8 cellular contexts compared by ENCODE assay signal in the genomic region with DNA sequence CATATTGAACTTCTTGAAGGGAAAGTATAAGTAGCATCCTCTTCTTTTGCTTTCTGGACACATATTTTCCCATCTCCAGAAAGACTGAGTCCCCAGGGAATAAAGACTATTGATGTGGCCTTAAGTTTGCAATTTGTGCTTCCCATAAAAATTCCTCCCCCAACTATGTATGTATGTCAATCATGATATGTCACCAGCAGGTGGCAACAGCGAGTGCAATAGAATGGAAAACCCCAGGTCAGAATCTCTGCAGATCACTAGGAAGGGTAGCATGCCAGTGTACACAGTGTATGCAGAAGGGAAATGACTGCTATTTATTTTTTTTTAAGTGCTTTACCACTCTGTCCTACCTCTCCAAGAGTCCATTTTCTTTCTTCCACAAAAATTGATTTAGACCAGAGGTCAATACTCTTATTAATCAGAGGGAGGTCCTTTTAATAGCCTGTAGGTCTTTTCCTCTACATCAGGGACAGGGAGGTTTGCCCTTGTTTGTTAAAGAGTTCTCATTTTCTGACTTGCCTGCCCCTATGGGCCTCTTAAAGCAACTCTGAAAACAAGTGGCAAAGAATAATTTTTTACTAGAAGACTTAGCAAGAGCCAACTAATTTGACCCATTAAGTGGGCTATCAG.
DNase-seq lines count a peak whose midpoint lies in the region; ATAC-seq and TF ChIP-seq lines count a peak whose summit lies in the region.

No MANE protein-coding gene starts in this region.

- H3K9me3 ChIP-seq in esophagus muscularis mucosa (no peaks in the 10 kb centered on the region), transverse colon (no peaks in the 10 kb centered on the region)

- peak; percentile 48 for DNase-seq in CD14-positive monocyte (ENCODE audit: low spot score)
- DNase-seq in NCI-H1417 treated with DMSO at 0.1 percent for 48 hours (lab: John Stamatoyannopoulos, UW), result peak; percentile 47
- peak; percentile 6 for DNase-seq in T-helper 2 cell treated with Interferon-gamma antibody and Interleukin-4, amounts not matched to agents 5 μg/mL and 100 μg/mL, for 36 hours (ENCODE audit: low spot score)
- no peak for DNase-seq in esophagus muscularis mucosa (ENCODE audit: extremely low spot score)
- peak; percentile 64 for DNase-seq in mucosa of gallbladder (ENCODE audit: low spot score)
- DNase-seq in transverse colon, result peak; percentile 71

- no peaks in the 10 kb centered on the region for H3K4me1 Mint-ChIP-seq in CD14-positive monocyte
- no peaks in the 10 kb centered on the region for H3K4me1 Mint-ChIP-seq in T-helper 2 cell treated with Interferon-gamma antibody and Interleukin-4, amounts not matched to agents 5 μg/mL and 100 μg/mL, for 36 hours (ENCODE audit: low read depth)

- no peak overlapping the region for H3K4me3 Mint-ChIP-seq in CD14-positive monocyte
- H3K4me3 Mint-ChIP-seq in T-helper 2 cell treated with Interferon-gamma antibody and Interleukin-4, amounts not matched to agents 5 μg/mL and 100 μg/mL, for 36 hours, result no peak overlapping the region

- TF ChIP-seq CTCF in CD14-positive monocyte (IDR thresholded peaks at IDR 0.05) (peak; percentile 78), esophagus muscularis mucosa (IDR thresholded peaks at IDR 0.05) (peak; percentile 34 to 66 (median 59)), transverse colon (IDR thresholded peaks at IDR 0.05) (peak; percentile 59 to 70 (median 64))

- ATAC-seq in GM18867 (IDR thresholded peaks at IDR 0.05; ENCODE audit: unreplicated experiment) (peak; percentile 92), HG02970 (IDR thresholded peaks at IDR 0.05; ENCODE audit: low FRiP score, unreplicated experiment) (peak; percentile 86)

- intact Hi-C loops in CD14-positive monocyte (cut with micrococcal nuclease) (loop anchor here in 1 of 2 donors (10.0 kb wide), 1 partner anchor 266 kb away; no protein-coding TSS in a partner anchor), esophagus muscularis mucosa (cut with DNase I) (loop anchor here (5.0 kb wide), 1 partner anchor 1028 kb away; no protein-coding TSS in a partner anchor), transverse colon (cut with DNase I; ENCODE audit: low total_unique reads) (no loop called here)

- in situ Hi-C loops in transverse colon (cut with MboI; ENCODE audit: low pct_ligation_motif_present in 1 of 4, low pct_unique_long_range_greater_than_20kb in 1 of 4, low sequenced_read_pairs in 3 of 4), result loop anchor here in 1 of 4 donors (25.0 kb wide), 2 partner anchors 92 to 1033 kb away; no protein-coding TSS in a partner anchor

- no peak overlapping the region for H3K27ac Mint-ChIP-seq in CD14-positive monocyte
- H3K27ac Mint-ChIP-seq in T-helper 2 cell treated with Interferon-gamma antibody and Interleukin-4, amounts not matched to agents 5 μg/mL and 100 μg/mL, for 36 hours, result no peak overlapping the region

- no peaks in the 10 kb centered on the region for H3K4me1 ChIP-seq in esophagus muscularis mucosa
- H3K4me1 ChIP-seq in transverse colon, result no peaks in the 10 kb centered on the region

- H3K4me3 ChIP-seq in esophagus muscularis mucosa (no peak overlapping the region), transverse colon (no peak overlapping the region)

- WGBS in esophagus muscularis mucosa, result 6% methylated on average over 1 of the region's 1 CpG
- 0% methylated on average over 1 of the region's 1 CpG for WGBS in transverse colon (ENCODE audit: low coverage in 1 of 2), 2 donors

- H3K36me3 ChIP-seq in esophagus muscularis mucosa (no peaks in the 10 kb centered on the region), transverse colon (no peaks in the 10 kb centered on the region)

- H3K27me3 Mint-ChIP-seq in CD14-positive monocyte (ENCODE audit: low read depth in 3 of 3), result peaks cover 1 to 4% (median 2%) of the 10 kb centered on the region in 3 donors
- no peaks in the 10 kb centered on the region for H3K27me3 Mint-ChIP-seq in T-helper 2 cell treated with Interferon-gamma antibody and Interleukin-4, amounts not matched to agents 5 μg/mL and 100 μg/mL, for 36 hours (ENCODE audit: low read depth)

- no peak for TF ChIP-seq EP300 in esophagus muscularis mucosa (IDR thresholded peaks at IDR 0.05)
- TF ChIP-seq EP300 in transverse colon (IDR thresholded peaks at IDR 0.05; ENCODE audit: low read depth), result no peak

- H3K9me3 Mint-ChIP-seq in CD14-positive monocyte, result peaks cover 0 to 1% (median 0%) of the 10 kb centered on the region in 7 donors
- no peaks in the 10 kb centered on the region for H3K9me3 Mint-ChIP-seq in T-helper 2 cell treated with Interferon-gamma antibody and Interleukin-4, amounts not matched to agents 5 μg/mL and 100 μg/mL, for 36 hours

- H3K27ac ChIP-seq in esophagus muscularis mucosa (replicated peaks in 1 of 4) (no peak overlapping the region), transverse colon (no peak overlapping the region)

- TF ChIP-seq POLR2A in esophagus muscularis mucosa (IDR thresholded peaks at IDR 0.05; ENCODE audit: low read depth) (no peak), transverse colon (IDR thresholded peaks at IDR 0.05) (no peak)

- H3K27me3 ChIP-seq in esophagus muscularis mucosa, result no peaks in the 10 kb centered on the region
- no peaks in the 10 kb centered on the region for H3K27me3 ChIP-seq in transverse colon

- no peaks in the 10 kb centered on the region for H3K36me3 Mint-ChIP-seq in CD14-positive monocyte
- H3K36me3 Mint-ChIP-seq in T-helper 2 cell treated with Interferon-gamma antibody and Interleukin-4, amounts not matched to agents 5 μg/mL and 100 μg/mL, for 36 hours (ENCODE audit: low read depth), result no peaks in the 10 kb centered on the region
